In genomic region chr9:134694714-134695113, GRCh38 we compare ENCODE assay signal across 23 cellular contexts. TPM values are rescaled to one million over a fixed set of nuclear protein-coding genes. Genes with fewer than 3 reads are reported as not detected.
"Had no signal": no experiment of that assay in that cellular context is flagged by ENCODE, and none has a peak within 500 bp of the region (broad histone marks: within the 10 kb centered on the region; RNA-seq: fewer than 3 reads in every experiment).

No MANE protein-coding gene starts in this region.

- H3K4me3 ChIP-seq: adrenal gland, coronary artery, esophagus squamous epithelium, gastrocnemius medialis, lung, testis, uterus had no signal

- ATAC-seq: activated CD8-positive, alpha-beta T cell treated with anti-CD3 and anti-CD28 coated beads, Interleukin-2, amount 10 ng/mL, durations not matched to agents 7 days and 5 days; gastrocnemius medialis; left colon; naive thymus-derived CD4-positive, alpha-beta T cell; stimulated activated effector memory CD8-positive, alpha-beta T cell treated with anti-CD3 and anti-CD28 coated beads, Interleukin-12 subunit alpha, Interleukin-12 subunit beta, amount 100 ng/mL, for 72 hours had no signal

- H3K4me3 Mint-ChIP-seq: activated CD8-positive, alpha-beta T cell treated with anti-CD3 and anti-CD28 coated beads, Interleukin-2, amount 10 ng/mL, durations not matched to agents 7 days and 5 days; activated naive CD8-positive, alpha-beta T cell; central memory CD8-positive, alpha-beta T cell; naive thymus-derived CD4-positive, alpha-beta T cell; neural crest cell; stimulated activated effector memory CD8-positive, alpha-beta T cell treated with anti-CD3 and anti-CD28 coated beads, Interleukin-12 subunit alpha, Interleukin-12 subunit beta, amount 100 ng/mL, for 72 hours had no signal

- H3K27ac ChIP-seq: adrenal gland, coronary artery, esophagus squamous epithelium, gastrocnemius medialis, testis, WERI-Rb-1 had no signal

- H3K27me3 ChIP-seq: adrenal gland, testis, uterus had no signal

- H3K27ac Mint-ChIP-seq: activated CD8-positive, alpha-beta T cell treated with anti-CD3 and anti-CD28 coated beads, Interleukin-2, amount 10 ng/mL, durations not matched to agents 7 days and 5 days; activated naive CD8-positive, alpha-beta T cell; naive thymus-derived CD4-positive, alpha-beta T cell; progenitor cell of endocrine pancreas; stimulated activated effector memory CD8-positive, alpha-beta T cell treated with anti-CD3 and anti-CD28 coated beads, Interleukin-12 subunit alpha, Interleukin-12 subunit beta, amount 100 ng/mL, for 72 hours had no signal

- H3K36me3 ChIP-seq: adrenal gland, esophagus squamous epithelium, gastrocnemius medialis, uterus, WERI-Rb-1 had no signal

- H3K4me1 Mint-ChIP-seq: central memory CD8-positive, alpha-beta T cell; stimulated activated effector memory CD8-positive, alpha-beta T cell treated with anti-CD3 and anti-CD28 coated beads, Interleukin-12 subunit alpha, Interleukin-12 subunit beta, amount 100 ng/mL, for 72 hours had no signal

- DNase-seq: activated CD4-positive, alpha-beta T cell treated with anti-CD3 and anti-CD28 coated beads, Interleukin-2, amount 50 U/mL, for 1 hour; activated CD4-positive, CD25-positive, alpha-beta regulatory T cell treated with anti-CD3 and anti-CD28 coated beads, Interleukin-2, amount 50 U/mL, for 72 hours; activated CD8-positive, alpha-beta T cell treated with anti-CD3 and anti-CD28 coated beads, Interleukin-2, amount 10 ng/mL, durations not matched to agents 7 days and 5 days; activated naive CD4-positive, alpha-beta T cell; activated T-cell treated with anti-CD3 and anti-CD28 coated beads, Interleukin-2, amount 50 U/mL, for 1 hour; adrenal gland; esophagus squamous epithelium; gastrocnemius medialis; head of caudate nucleus; left colon; naive thymus-derived CD4-positive, alpha-beta T cell; stimulated activated CD4-positive, alpha-beta T cell treated with anti-CD3 and anti-CD28 coated beads, Interleukin-2, amount 100 ng/mL, for 24 hours; testis; trophoblast cell; uterus; WERI-Rb-1 had no signal

- H3K9me3 ChIP-seq: adrenal gland, esophagus squamous epithelium, gastrocnemius medialis, testis, uterus had no signal

- H3K9me3 Mint-ChIP-seq: central memory CD8-positive, alpha-beta T cell; neural crest cell; stimulated activated effector memory CD8-positive, alpha-beta T cell treated with anti-CD3 and anti-CD28 coated beads, Interleukin-12 subunit alpha, Interleukin-12 subunit beta, amount 100 ng/mL, for 72 hours had no signal

- H3K27me3 Mint-ChIP-seq: activated naive CD8-positive, alpha-beta T cell; central memory CD8-positive, alpha-beta T cell; progenitor cell of endocrine pancreas had no signal

- H3K4me1 ChIP-seq: gastrocnemius medialis, testis had no signal

- H3K36me3 Mint-ChIP-seq: activated naive CD8-positive, alpha-beta T cell; naive thymus-derived CD4-positive, alpha-beta T cell; stimulated activated effector memory CD8-positive, alpha-beta T cell treated with anti-CD3 and anti-CD28 coated beads, Interleukin-12 subunit alpha, Interleukin-12 subunit beta, amount 100 ng/mL, for 72 hours had no signal

RNA-seq across cellular contexts. Expression of gene COL5A1, which starts 53.1 kb away (rescaled TPM):
- polyA plus RNA-seq: naive thymus-derived CD4-positive, alpha-beta T cell had no signal
